In genomic region chr9:124012368-124013262, GRCh38 we compare ENCODE assay signal across 1 cellular context.
TF ChIP-seq lines count a peak whose summit lies in the region.

No MANE protein-coding gene starts in this region.

TF ChIP-seq in HepG2, 621 proteins besides CTCF, POLR2A, EP300 and RAD21:
- TF ChIP-seq HNRNPH1 (optimal IDR thresholded peaks at IDR 0.05; ENCODE audit: low read depth, low read length): no peak
- TF ChIP-seq ZBTB33 (CRISPR knock-in tag; IDR thresholded peaks at IDR 0.05): 0 out of 2 replicates have a peak, but pooled peaks have one; percentile 27
